8 cellular contexts compared by ENCODE assay signal in genomic region chr3:89113887-89114840, GRCh38. TPM values are rescaled to one million over a fixed set of nuclear protein-coding genes. Genes with fewer than 3 reads are reported as not detected.
DNase-seq lines count a peak whose midpoint lies in the region; FAIRE-seq and TF ChIP-seq lines count a peak whose summit lies in the region.
"Had no signal": no experiment of that assay in that cellular context is flagged by ENCODE, and none has a peak within 500 bp of the region (broad histone marks: within the 10 kb centered on the region; RNA-seq: fewer than 3 reads in every experiment).

No MANE protein-coding gene starts in this region.

- peaks cover 20% of the 10 kb centered on the region for H3K27me3 Mint-ChIP-seq in nephron (ENCODE audit: low read depth)

- DNase-seq in GM12891 (ENCODE audit: insufficient read length, low spot score) (no peak), HAP-1 (ENCODE audit: low spot score in 2 of 2) (peak; percentile 86 to 89), NCI-H1105 (lab: John Stamatoyannopoulos, UW) (peak; percentile 72), foreskin fibroblast (peak; percentile 52 to 81), uterus (peak; percentile 43 to 57)
- DNase-seq in activated T-cell treated with anti-CD3 and anti-CD28 coated beads, Interleukin-2, amount 50 U/mL, for 48 hours, result peak; percentile 40 to 51

- H3K36me3 Mint-ChIP-seq in nephron (ENCODE audit: low read depth), result no peaks in the 10 kb centered on the region

- H3K4me3 ChIP-seq in HAP-1, result peak overlapping the region; percentile 48
- peak overlapping the region; percentile 54 to 61 for H3K4me3 ChIP-seq in foreskin fibroblast (ENCODE audit: low read depth in 1 of 2, low read length in 2 of 2)
- peak overlapping the region; percentile 25 to 45 for H3K4me3 ChIP-seq in uterus

- peak overlapping the region; percentile 59 to 83 (median 64) for H3K27ac Mint-ChIP-seq in nephron

- H3K27me3 ChIP-seq in HAP-1 (ENCODE audit: low read depth) (no peaks in the 10 kb centered on the region), uterus (peaks cover 0 to 15% of the 10 kb centered on the region in 2 donors)

- peak overlapping the region; percentile 58 to 76 for H3K27ac ChIP-seq in uterus

- H3K4me3 Mint-ChIP-seq in nephron, result peak overlapping the region; percentile 92 to 97 (median 93)

- TF ChIP-seq POLR2A in GM12891 (IDR thresholded peaks at IDR 0.05; ENCODE audit: low read depth, low read length) (no peak), uterus (IDR thresholded peaks at IDR 0.05) (no peak)

- peak; percentile 63 for FAIRE-seq in GM12891 (lab: Jason Lieb, UNC)
- FAIRE-seq: frontal cortex had no signal

- intact Hi-C loops in uterus (cut with DNase I; ENCODE audit: low total_unique reads), result no loop called here

- H3K4me1 Mint-ChIP-seq in nephron, result peaks cover 23% of the 10 kb centered on the region

- in situ Hi-C loops in HAP-1 (cut with MboI; ENCODE audit: low sequenced_read_pairs), result loop anchor here (25.0 kb wide), 1 partner anchor 902 kb away; no protein-coding TSS in a partner anchor

- TF ChIP-seq CTCF in foreskin fibroblast (IDR thresholded peaks at IDR 0.05; ENCODE audit: low read depth, low read length) (peak; percentile 73), nephron (IDR thresholded peaks at IDR 0.05; ENCODE audit: unreplicated experiment in 3 of 3) (peak; percentile 84 to 85 (median 85)), uterus (IDR thresholded peaks at IDR 0.05) (peak; percentile 23 to 45 (median 34))

- no peaks in the 10 kb centered on the region for H3K9me3 ChIP-seq in HAP-1
- no peaks in the 10 kb centered on the region for H3K9me3 ChIP-seq in uterus

- H3K4me1 ChIP-seq in HAP-1 (peaks cover 71% of the 10 kb centered on the region), uterus (no peaks in the 10 kb centered on the region)

- H3K36me3 ChIP-seq in HAP-1 (replicated peaks) (no peaks in the 10 kb centered on the region), uterus (no peaks in the 10 kb centered on the region)

- no peaks in the 10 kb centered on the region for H3K9me3 Mint-ChIP-seq in nephron

TF ChIP-seq in GM12891, 5 proteins besides CTCF, POLR2A, EP300 and RAD21:
- no peak for TF ChIP-seq TAF1 (IDR thresholded peaks at IDR 0.05; ENCODE audit: low read depth, low read length)
- no peak for TF ChIP-seq PAX5 (IDR thresholded peaks at IDR 0.05; ENCODE audit: insufficient read depth, low read length, severe bottlenecking)
- no peak for TF ChIP-seq POU2F2 (IDR thresholded peaks at IDR 0.05; ENCODE audit: low read depth, low read length)
- TF ChIP-seq SPI1 (IDR thresholded peaks at IDR 0.05; ENCODE audit: low read depth, low read length), result no peak
- no peak for TF ChIP-seq POLR2AphosphoS5 (IDR thresholded peaks at IDR 0.05; ENCODE audit: low read depth, low read length)
TF ChIP-seq in GM12891: peak in this region for 0.

RNA-seq across cellular contexts. Expression of gene EPHA3, which starts 6.7 kb away (rescaled TPM):
- polyA plus RNA-seq in GM12891 (2012; ENCODE audit: low read depth, missing spikeins), result not detected
- 10 to 100 TPM in 3 of 4 donors, 1 to 10 TPM in 1; 5.6 to 63.0 (median 16.6) TPM for total RNA-seq in uterus

Comparison
In these comparisons a context has a peak if more than half of its experiments do, and no peak if none do; other contexts are left out.
1. CTCF ChIP-seq: peak in every context shown above with its lines; median percentile 85 in nephron; 73 in foreskin fibroblast; 34 in uterus.